ENCODE assay signal across 9 cellular contexts in the genomic region with DNA sequence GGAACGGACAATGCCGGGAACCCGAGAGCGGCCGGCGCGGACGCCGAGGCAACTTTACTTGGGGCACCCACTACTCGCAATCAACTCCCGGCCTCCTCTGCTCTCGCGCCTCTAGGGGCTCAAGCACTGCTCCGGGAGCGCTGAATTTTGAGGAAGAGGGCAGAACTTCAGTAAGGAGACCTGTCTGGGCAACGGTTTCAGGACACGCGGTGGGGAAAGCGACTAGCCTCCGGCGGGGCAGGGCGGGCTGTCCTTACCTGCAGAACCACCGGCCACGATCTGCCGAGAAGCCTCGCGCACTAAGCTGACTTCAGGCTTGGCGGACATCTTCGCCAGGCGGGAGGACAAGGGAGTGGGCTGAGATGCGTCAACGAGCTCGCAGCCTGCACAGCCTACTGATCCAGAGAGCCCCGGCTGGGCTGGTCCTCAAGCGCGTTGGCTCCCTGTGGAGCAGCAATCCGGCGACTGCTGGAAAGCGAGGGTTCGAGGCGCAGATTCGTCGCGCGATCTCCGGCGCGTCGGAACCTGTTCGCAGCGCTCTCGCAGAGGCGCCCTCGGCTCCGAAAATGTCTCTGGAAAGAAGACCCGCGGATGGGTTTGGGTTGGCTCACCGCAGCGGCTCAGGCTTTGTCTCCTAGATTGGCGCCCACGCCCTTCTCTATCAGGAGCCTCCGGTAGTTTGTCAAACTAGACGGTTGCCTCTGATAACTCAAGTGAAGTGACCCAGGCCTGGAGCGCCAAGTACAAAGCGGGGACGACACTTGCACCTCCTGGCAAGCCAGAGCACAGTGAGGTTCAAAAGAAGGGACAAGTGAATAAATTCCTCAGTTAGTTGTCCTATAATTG. TPM values are rescaled to one million over a fixed set of nuclear protein-coding genes. Genes with fewer than 3 reads are reported as not detected.
DNase-seq lines count a peak whose midpoint lies in the region; ATAC-seq, FAIRE-seq and TF ChIP-seq lines count a peak whose summit lies in the region.
"Had no signal": no experiment of that assay in that cellular context is flagged by ENCODE, and none has a peak within 500 bp of the region (broad histone marks: within the 10 kb centered on the region; RNA-seq: fewer than 3 reads in every experiment).

A gene (minus strand): TSS at position 583 of the 846 bp plus-strand sequence.

- 1% methylated on average over 66 of the region's 66 CpGs for WGBS in ectodermal cell, 2 experiments
- 1 to 5% (median 2%) methylated on average over 47 to 66 of the region's 66 CpGs for WGBS in stomach, 5 donors

- no peak for FAIRE-seq in RCC 7860 (lab: Jason Lieb, UNC)

- H3K27me3 ChIP-seq in ectodermal cell (ENCODE audit: control insufficient read depth, insufficient read depth, low read length, poor library complexity, severe bottlenecking) (no peaks in the 10 kb centered on the region), stomach (peaks cover 0 to 5% (median 0%) of the 10 kb centered on the region in 3 donors)

- DNase-seq in AG08396 (ENCODE audit: low spot score) (peak; percentile 85), HS-27A (ENCODE audit: low read depth) (peak; percentile 86), RCC 7860 (ENCODE audit: low spot score) (peak; percentile 37), left lobe of liver (ENCODE audit: low spot score) (peak; percentile 78), stomach (peak; percentile 77)
- DNase-seq: naive B cell had no signal

- peak in 1 of 4 donors; percentile 26 for TF ChIP-seq POLR2A in stomach (IDR thresholded peaks at IDR 0.05)

- peak; percentile 96 for ATAC-seq in left lobe of liver
- no peak for ATAC-seq in HG02885 (IDR thresholded peaks at IDR 0.05; ENCODE audit: poor library complexity, unreplicated experiment)
- no peak for ATAC-seq in GM21576 (IDR thresholded peaks at IDR 0.05; ENCODE audit: unreplicated experiment)

- intact Hi-C loops in stomach (cut with DNase I; ENCODE audit: low total_unique reads): no loop called here

- TF ChIP-seq CTCF in stomach (IDR thresholded peaks at IDR 0.05): no peak

- H3K27ac ChIP-seq in ectodermal cell (ENCODE audit: insufficient read depth, low read depth, low read length, poor library complexity, severe bottlenecking) (peak within 1 kb of the TSS; percentile 92), stomach (peak within 1 kb of the TSS; percentile 86 to 92 (median 88))

- H3K9me3 ChIP-seq in ectodermal cell (ENCODE audit: control insufficient read depth, low read length): no peaks in the 10 kb centered on the region
- no peaks in the 10 kb centered on the region for H3K9me3 ChIP-seq in stomach

- H3K4me1 ChIP-seq in ectodermal cell (ENCODE audit: control insufficient read depth, insufficient read depth, low read length): peaks cover 3% of the 10 kb centered on the region
- H3K4me1 ChIP-seq in stomach: peaks cover 8 to 36% (median 20%) of the 10 kb centered on the region in 4 donors

- TF ChIP-seq EP300 in stomach (IDR thresholded peaks at IDR 0.05): no peak

- H3K36me3 ChIP-seq in ectodermal cell (ENCODE audit: control insufficient read depth, insufficient read depth, low read length) (no peaks in the 10 kb centered on the region), stomach (no peaks in the 10 kb centered on the region)

- H3K4me3 ChIP-seq in ectodermal cell (ENCODE audit: insufficient read depth, low read depth, low read length): peak within 1 kb of the TSS; percentile 77
- H3K4me3 ChIP-seq in stomach: peak within 1 kb of the TSS; percentile 53 to 75 (median 72)

RNA-seq across cellular contexts. Expression of the gene that starts here (rescaled TPM):
- polyA plus RNA-seq in ectodermal cell (2013, experiment 1 of 4): 6.4 TPM
- 6.2 TPM for polyA plus RNA-seq in ectodermal cell (2013, experiment 2 of 4)
- polyA plus RNA-seq in ectodermal cell (2013, experiment 3 of 4): 6.0 TPM
- 5.3 TPM for polyA plus RNA-seq in ectodermal cell (2013, experiment 4 of 4)
- total RNA-seq in left lobe of liver (0.25 TPM), stomach (1 to 10 TPM in 3 of 5 donors, not detected in 2; 1.3 to 5.4 (median 2.0) TPM)
- polyA plus RNA-seq in stomach: 1 to 10 TPM in 2 of 3 donors, under 1 TPM in 1; 0.40 to 1.2 (median 1.2) TPM

Comparison
In these comparisons a context has a peak if more than half of its experiments do, and no peak if none do; other contexts are left out.
1. Peak in DNase-seq and ATAC-seq in left lobe of liver; RNA of the gene not detected or under 1 TPM.